Comparison of ENCODE assay signal across 1 cellular context in the genomic region with DNA sequence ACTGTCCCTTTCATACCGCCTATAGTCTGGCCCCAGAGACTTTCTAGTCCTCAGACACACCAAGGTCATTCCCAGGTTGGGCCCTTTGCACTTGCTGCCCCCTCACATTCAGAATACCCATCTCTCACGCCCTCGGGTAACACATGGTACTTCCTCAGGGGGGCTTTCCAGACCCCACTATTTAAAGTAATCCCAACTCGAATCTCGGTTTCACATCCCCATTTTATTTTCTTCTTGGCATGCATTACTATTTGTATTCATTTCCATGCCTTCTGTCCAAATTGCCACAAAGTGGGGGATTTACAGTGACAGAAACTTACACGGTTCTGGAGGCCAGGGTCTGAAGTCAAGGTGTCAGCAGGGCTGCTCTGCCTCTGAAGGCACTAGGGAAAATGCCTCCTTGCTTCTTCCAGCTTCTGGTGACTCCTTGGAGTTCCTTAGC.
TF ChIP-seq lines count a peak whose summit lies in the region.

No MANE protein-coding gene starts in this region.

TF ChIP-seq in GM12878, 131 proteins besides CTCF, POLR2A, EP300 and RAD21 (continued from another document and continues in another):
- TF ChIP-seq BCL11A (IDR thresholded peaks at IDR 0.05; ENCODE audit: low read depth, low read length) (peak; percentile 85), SMAD5 (IDR thresholded peaks at IDR 0.05; ENCODE audit: low read depth) (0 out of 2 replicates have a peak, but pooled peaks have one; percentile 54), FOXM1 (IDR thresholded peaks at IDR 0.05; ENCODE audit: low read depth, low read length) (peak; percentile 94), ATF7 (IDR thresholded peaks at IDR 0.05; ENCODE audit: low read depth) (peak; percentile 40; the same call in 1 of the 2 replicates), PAX5 (IDR thresholded peaks at IDR 0.05; ENCODE audit: borderline replicate concordance, low read depth, low read length) (peak; percentile 86; the same call in 1 of the 2 replicates), JUNB (IDR thresholded peaks at IDR 0.05) (peak; percentile 43; the same call in 1 of the 2 replicates), EED (IDR thresholded peaks at IDR 0.05; ENCODE audit: low read depth) (peak; percentile 98), DPF2 (IDR thresholded peaks at IDR 0.05) (peak; percentile 95), IRF4 (IDR thresholded peaks at IDR 0.05; ENCODE audit: low read depth, low read length) (peak; percentile 79), NR2C1 (IDR thresholded peaks at IDR 0.05) (peak; percentile 56; the same call in 1 of the 2 replicates), MTA3 (IDR thresholded peaks at IDR 0.05; ENCODE audit: borderline replicate concordance, low read length) (peak; percentile 90), RUNX3 (IDR thresholded peaks at IDR 0.05; ENCODE audit: low read length) (peak; percentile 83), POU2F2 (IDR thresholded peaks at IDR 0.05; ENCODE audit: borderline replicate concordance, low read depth, low read length) (peak; percentile 83; the same call in 1 of the 3 replicates), EGR1 (IDR thresholded peaks at IDR 0.05; ENCODE audit: borderline replicate concordance in 1 of 2, low read depth in 2 of 2, low read length in 2 of 2) (0 out of 3 replicates have a peak, but pooled peaks of 1 of the 2 experiments have one; percentile 42), MTA2 (IDR thresholded peaks at IDR 0.05; ENCODE audit: low read depth) (peak; percentile 91), PML (IDR thresholded peaks at IDR 0.05; ENCODE audit: low read length) (peak; percentile 64; the same call in 1 of the 2 replicates), STAT3 (IDR thresholded peaks at IDR 0.05; ENCODE audit: low read depth, low read length) (0 out of 2 replicates have a peak, but pooled peaks have one; percentile 50), ZNF207 (IDR thresholded peaks at IDR 0.05; ENCODE audit: borderline replicate concordance) (0 out of 2 replicates have a peak, but pooled peaks have one; percentile 40), ZZZ3 (IDR thresholded peaks at IDR 0.05; ENCODE audit: control insufficient read depth, insufficient read length, low read depth) (no peak), LARP7 (IDR thresholded peaks at IDR 0.05) (no peak), KAT2A (conservative IDR thresholded peaks at IDR 0.05; ENCODE audit: control insufficient read depth, low read depth, low read length) (no peak), BHLHE40 (IDR thresholded peaks at IDR 0.05; ENCODE audit: borderline replicate concordance in 1 of 2, low read depth in 2 of 2, low read length in 1 of 2) (peak; percentile 68 to 76)
- TF ChIP-seq, protein P1, sequence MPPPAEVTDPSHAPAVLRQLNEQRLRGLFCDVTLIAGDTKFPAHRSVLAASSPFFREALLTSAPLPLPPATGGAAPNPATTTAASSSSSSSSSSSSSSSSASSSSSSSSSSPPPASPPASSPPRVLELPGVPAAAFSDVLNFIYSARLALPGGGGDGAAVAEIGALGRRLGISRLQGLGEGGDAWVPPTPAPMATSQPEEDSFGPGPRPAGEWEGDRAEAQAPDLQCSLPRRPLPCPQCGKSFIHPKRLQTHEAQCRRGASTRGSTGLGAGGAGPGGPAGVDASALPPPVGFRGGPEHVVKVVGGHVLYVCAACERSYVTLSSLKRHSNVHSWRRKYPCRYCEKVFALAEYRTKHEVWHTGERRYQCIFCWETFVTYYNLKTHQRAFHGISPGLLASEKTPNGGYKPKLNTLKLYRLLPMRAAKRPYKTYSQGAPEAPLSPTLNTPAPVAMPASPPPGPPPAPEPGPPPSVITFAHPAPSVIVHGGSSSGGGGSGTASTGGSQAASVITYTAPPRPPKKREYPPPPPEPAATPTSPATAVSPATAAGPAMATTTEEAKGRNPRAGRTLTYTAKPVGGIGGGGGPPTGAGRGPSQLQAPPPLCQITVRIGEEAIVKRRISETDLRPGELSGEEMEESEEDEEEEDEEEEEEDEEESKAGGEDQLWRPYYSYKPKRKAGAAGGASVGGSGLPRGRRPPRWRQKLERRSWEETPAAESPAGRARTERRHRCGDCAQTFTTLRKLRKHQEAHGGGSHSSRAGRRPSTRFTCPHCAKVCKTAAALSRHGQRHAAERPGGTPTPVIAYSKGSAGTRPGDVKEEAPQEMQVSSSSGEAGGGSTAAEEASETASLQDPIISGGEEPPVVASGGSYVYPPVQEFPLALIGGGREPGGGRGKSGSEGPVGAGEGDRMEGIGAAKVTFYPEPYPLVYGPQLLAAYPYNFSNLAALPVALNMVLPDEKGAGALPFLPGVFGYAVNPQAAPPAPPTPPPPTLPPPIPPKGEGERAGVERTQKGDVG (CRISPR knock-in tag; IDR thresholded peaks at IDR 0.05), result no peak
- TF ChIP-seq, protein P2, sequence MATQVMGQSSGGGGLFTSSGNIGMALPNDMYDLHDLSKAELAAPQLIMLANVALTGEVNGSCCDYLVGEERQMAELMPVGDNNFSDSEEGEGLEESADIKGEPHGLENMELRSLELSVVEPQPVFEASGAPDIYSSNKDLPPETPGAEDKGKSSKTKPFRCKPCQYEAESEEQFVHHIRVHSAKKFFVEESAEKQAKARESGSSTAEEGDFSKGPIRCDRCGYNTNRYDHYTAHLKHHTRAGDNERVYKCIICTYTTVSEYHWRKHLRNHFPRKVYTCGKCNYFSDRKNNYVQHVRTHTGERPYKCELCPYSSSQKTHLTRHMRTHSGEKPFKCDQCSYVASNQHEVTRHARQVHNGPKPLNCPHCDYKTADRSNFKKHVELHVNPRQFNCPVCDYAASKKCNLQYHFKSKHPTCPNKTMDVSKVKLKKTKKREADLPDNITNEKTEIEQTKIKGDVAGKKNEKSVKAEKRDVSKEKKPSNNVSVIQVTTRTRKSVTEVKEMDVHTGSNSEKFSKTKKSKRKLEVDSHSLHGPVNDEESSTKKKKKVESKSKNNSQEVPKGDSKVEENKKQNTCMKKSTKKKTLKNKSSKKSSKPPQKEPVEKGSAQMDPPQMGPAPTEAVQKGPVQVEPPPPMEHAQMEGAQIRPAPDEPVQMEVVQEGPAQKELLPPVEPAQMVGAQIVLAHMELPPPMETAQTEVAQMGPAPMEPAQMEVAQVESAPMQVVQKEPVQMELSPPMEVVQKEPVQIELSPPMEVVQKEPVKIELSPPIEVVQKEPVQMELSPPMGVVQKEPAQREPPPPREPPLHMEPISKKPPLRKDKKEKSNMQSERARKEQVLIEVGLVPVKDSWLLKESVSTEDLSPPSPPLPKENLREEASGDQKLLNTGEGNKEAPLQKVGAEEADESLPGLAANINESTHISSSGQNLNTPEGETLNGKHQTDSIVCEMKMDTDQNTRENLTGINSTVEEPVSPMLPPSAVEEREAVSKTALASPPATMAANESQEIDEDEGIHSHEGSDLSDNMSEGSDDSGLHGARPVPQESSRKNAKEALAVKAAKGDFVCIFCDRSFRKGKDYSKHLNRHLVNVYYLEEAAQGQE (IDR thresholded peaks at IDR 0.05; ENCODE audit: low read depth, low read length), result no peak; the same call in 1 of the 2 replicates
- TF ChIP-seq, protein P3, sequence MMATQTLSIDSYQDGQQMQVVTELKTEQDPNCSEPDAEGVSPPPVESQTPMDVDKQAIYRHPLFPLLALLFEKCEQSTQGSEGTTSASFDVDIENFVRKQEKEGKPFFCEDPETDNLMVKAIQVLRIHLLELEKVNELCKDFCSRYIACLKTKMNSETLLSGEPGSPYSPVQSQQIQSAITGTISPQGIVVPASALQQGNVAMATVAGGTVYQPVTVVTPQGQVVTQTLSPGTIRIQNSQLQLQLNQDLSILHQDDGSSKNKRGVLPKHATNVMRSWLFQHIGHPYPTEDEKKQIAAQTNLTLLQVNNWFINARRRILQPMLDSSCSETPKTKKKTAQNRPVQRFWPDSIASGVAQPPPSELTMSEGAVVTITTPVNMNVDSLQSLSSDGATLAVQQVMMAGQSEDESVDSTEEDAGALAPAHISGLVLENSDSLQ (IDR thresholded peaks at IDR 0.05), result 0 out of 2 replicates have a peak, but pooled peaks have one; percentile 4
- TF ChIP-seq, protein P4, sequence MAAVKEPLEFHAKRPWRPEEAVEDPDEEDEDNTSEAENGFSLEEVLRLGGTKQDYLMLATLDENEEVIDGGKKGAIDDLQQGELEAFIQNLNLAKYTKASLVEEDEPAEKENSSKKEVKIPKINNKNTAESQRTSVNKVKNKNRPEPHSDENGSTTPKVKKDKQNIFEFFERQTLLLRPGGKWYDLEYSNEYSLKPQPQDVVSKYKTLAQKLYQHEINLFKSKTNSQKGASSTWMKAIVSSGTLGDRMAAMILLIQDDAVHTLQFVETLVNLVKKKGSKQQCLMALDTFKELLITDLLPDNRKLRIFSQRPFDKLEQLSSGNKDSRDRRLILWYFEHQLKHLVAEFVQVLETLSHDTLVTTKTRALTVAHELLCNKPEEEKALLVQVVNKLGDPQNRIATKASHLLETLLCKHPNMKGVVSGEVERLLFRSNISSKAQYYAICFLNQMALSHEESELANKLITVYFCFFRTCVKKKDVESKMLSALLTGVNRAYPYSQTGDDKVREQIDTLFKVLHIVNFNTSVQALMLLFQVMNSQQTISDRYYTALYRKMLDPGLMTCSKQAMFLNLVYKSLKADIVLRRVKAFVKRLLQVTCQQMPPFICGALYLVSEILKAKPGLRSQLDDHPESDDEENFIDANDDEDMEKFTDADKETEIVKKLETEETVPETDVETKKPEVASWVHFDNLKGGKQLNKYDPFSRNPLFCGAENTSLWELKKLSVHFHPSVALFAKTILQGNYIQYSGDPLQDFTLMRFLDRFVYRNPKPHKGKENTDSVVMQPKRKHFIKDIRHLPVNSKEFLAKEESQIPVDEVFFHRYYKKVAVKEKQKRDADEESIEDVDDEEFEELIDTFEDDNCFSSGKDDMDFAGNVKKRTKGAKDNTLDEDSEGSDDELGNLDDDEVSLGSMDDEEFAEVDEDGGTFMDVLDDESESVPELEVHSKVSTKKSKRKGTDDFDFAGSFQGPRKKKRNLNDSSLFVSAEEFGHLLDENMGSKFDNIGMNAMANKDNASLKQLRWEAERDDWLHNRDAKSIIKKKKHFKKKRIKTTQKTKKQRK (IDR thresholded peaks at IDR 0.05; ENCODE audit: low read depth, low read length), result no peak
- TF ChIP-seq, protein P5, sequence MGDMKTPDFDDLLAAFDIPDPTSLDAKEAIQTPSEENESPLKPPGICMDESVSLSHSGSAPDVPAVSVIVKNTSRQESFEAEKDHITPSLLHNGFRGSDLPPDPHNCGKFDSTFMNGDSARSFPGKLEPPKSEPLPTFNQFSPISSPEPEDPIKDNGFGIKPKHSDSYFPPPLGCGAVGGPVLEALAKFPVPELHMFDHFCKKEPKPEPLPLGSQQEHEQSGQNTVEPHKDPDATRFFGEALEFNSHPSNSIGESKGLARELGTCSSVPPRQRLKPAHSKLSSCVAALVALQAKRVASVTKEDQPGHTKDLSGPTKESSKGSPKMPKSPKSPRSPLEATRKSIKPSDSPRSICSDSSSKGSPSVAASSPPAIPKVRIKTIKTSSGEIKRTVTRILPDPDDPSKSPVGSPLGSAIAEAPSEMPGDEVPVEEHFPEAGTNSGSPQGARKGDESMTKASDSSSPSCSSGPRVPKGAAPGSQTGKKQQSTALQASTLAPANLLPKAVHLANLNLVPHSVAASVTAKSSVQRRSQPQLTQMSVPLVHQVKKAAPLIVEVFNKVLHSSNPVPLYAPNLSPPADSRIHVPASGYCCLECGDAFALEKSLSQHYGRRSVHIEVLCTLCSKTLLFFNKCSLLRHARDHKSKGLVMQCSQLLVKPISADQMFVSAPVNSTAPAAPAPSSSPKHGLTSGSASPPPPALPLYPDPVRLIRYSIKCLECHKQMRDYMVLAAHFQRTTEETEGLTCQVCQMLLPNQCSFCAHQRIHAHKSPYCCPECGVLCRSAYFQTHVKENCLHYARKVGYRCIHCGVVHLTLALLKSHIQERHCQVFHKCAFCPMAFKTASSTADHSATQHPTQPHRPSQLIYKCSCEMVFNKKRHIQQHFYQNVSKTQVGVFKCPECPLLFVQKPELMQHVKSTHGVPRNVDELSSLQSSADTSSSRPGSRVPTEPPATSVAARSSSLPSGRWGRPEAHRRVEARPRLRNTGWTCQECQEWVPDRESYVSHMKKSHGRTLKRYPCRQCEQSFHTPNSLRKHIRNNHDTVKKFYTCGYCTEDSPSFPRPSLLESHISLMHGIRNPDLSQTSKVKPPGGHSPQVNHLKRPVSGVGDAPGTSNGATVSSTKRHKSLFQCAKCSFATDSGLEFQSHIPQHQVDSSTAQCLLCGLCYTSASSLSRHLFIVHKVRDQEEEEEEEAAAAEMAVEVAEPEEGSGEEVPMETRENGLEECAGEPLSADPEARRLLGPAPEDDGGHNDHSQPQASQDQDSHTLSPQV (IDR thresholded peaks at IDR 0.05), result no peak
- TF ChIP-seq, protein P6, sequence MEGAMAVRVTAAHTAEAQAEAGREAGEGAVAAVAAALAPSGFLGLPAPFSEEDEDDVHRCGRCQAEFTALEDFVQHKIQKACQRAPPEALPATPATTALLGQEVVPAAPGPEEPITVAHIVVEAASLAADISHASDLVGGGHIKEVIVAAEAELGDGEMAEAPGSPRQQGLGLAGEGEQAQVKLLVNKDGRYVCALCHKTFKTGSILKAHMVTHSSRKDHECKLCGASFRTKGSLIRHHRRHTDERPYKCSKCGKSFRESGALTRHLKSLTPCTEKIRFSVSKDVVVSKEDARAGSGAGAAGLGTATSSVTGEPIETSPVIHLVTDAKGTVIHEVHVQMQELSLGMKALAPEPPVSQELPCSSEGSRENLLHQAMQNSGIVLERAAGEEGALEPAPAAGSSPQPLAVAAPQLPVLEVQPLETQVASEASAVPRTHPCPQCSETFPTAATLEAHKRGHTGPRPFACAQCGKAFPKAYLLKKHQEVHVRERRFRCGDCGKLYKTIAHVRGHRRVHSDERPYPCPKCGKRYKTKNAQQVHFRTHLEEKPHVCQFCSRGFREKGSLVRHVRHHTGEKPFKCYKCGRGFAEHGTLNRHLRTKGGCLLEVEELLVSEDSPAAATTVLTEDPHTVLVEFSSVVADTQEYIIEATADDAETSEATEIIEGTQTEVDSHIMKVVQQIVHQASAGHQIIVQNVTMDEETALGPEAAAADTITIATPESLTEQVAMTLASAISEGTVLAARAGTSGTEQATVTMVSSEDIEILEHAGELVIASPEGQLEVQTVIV (IDR thresholded peaks at IDR 0.05; ENCODE audit: borderline replicate concordance, partially characterized antibody), result no peak
- TF ChIP-seq, protein P7, sequence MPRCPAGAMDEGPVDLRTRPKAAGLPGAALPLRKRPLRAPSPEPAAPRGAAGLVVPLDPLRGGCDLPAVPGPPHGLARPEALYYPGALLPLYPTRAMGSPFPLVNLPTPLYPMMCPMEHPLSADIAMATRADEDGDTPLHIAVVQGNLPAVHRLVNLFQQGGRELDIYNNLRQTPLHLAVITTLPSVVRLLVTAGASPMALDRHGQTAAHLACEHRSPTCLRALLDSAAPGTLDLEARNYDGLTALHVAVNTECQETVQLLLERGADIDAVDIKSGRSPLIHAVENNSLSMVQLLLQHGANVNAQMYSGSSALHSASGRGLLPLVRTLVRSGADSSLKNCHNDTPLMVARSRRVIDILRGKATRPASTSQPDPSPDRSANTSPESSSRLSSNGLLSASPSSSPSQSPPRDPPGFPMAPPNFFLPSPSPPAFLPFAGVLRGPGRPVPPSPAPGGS (IDR thresholded peaks at IDR 0.05; ENCODE audit: borderline replicate concordance, insufficient read depth, low read depth, low read length, poor library complexity, severe bottlenecking), result peak; percentile 94
- TF ChIP-seq, protein P8, sequence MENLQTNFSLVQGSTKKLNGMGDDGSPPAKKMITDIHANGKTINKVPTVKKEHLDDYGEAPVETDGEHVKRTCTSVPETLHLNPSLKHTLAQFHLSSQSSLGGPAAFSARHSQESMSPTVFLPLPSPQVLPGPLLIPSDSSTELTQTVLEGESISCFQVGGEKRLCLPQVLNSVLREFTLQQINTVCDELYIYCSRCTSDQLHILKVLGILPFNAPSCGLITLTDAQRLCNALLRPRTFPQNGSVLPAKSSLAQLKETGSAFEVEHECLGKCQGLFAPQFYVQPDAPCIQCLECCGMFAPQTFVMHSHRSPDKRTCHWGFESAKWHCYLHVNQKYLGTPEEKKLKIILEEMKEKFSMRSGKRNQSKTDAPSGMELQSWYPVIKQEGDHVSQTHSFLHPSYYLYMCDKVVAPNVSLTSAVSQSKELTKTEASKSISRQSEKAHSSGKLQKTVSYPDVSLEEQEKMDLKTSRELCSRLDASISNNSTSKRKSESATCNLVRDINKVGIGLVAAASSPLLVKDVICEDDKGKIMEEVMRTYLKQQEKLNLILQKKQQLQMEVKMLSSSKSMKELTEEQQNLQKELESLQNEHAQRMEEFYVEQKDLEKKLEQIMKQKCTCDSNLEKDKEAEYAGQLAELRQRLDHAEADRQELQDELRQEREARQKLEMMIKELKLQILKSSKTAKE (IDR thresholded peaks at IDR 0.05; ENCODE audit: low read depth, poor library complexity, severe bottlenecking), result peak; percentile 89
